In the genomic region with DNA sequence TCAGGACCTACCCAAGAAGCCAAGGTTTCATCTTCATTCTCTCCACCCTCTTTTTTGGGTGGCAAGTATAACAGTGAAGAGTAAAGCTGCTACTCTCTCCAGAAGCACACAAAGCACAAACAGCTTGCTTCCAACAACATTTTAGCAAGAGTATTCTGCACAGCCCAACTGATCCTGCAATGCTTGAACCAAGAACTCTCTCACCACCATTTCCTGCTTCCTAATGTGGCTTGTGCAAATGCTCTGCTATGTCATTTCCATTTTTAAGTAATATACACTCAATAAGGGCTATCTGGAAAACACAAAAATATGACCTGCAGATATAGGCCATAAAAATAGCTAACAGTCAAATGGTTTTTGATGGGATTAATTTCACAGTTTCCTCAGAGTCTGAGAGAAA, we compare ENCODE assay signal across 30 cellular contexts. TPM values are rescaled to one million over a fixed set of nuclear protein-coding genes. Genes with fewer than 3 reads are reported as not detected.
"Had no signal": no experiment of that assay in that cellular context is flagged by ENCODE, and none has a peak within 500 bp of the region (broad histone marks: within the 10 kb centered on the region; RNA-seq: fewer than 3 reads in every experiment).

No MANE protein-coding gene starts in this region.

- H3K27me3 ChIP-seq: gastrocnemius medialis, ovary, sigmoid colon, spleen, tibial nerve, upper lobe of left lung had no signal

- H3K4me3 ChIP-seq: gastrocnemius medialis, lower lobe of right lung, ovary, psoas muscle, sigmoid colon, spleen, thoracic aorta, tibial nerve, upper lobe of left lung had no signal

- H3K9me3 ChIP-seq: gastrocnemius medialis, lower lobe of right lung, ovary, psoas muscle, sigmoid colon, spleen, thoracic aorta, tibial nerve, upper lobe of left lung had no signal

- H3K9me3 Mint-ChIP-seq: dendritic cell treated with granulocyte-macrophage colony-stimulating factor and Interleukin-4, amounts not matched to agents 40 ng/mL and 50 ng/mL, for 4 days; naive thymus-derived CD8-positive, alpha-beta T cell; stimulated activated memory B cell treated with anti-CD40 and anti-IgM and Interleukin-4, amounts not matched to agents 10 μg/mL and 1 μg/mL and 100 μg/mL, for 72 hours had no signal

- H3K27ac Mint-ChIP-seq: dendritic cell treated with granulocyte-macrophage colony-stimulating factor and Interleukin-4, amounts not matched to agents 40 ng/mL and 50 ng/mL, for 4 days; endodermal cell; naive thymus-derived CD8-positive, alpha-beta T cell; nephron progenitor cell; stimulated activated memory B cell treated with anti-CD40 and anti-IgM and Interleukin-4, amounts not matched to agents 10 μg/mL and 1 μg/mL and 100 μg/mL, for 72 hours had no signal

- DNase-seq: effector CD8-positive, alpha-beta T cell; endodermal cell; foreskin fibroblast; gastrocnemius medialis; head of caudate nucleus; left ventricle myocardium superior; lower lobe of right lung; naive thymus-derived CD8-positive, alpha-beta T cell; nephron progenitor cell; occipital lobe; ovary; posterior cingulate gyrus; psoas muscle; right cardiac atrium; sigmoid colon; spleen; stimulated activated CD4-positive, alpha-beta T cell treated with anti-CD3 and anti-CD28 coated beads, Interleukin-4, amount 100 ng/mL, for 4 hours; stimulated activated naive CD8-positive, alpha-beta T cell treated with anti-CD3 and anti-CD28 coated beads, Interleukin-15, Interleukin-2, amounts not matched to agents 100 U/mL and 50 U/mL, for 24 hours; upper lobe of left lung had no signal

- H3K36me3 ChIP-seq: gastrocnemius medialis, lower lobe of right lung, ovary, sigmoid colon, thoracic aorta, upper lobe of left lung had no signal

- H3K4me3 Mint-ChIP-seq: dendritic cell treated with granulocyte-macrophage colony-stimulating factor and Interleukin-4, amounts not matched to agents 40 ng/mL and 50 ng/mL, for 4 days; endodermal cell; naive thymus-derived CD8-positive, alpha-beta T cell; nephron progenitor cell; stimulated activated memory B cell treated with anti-CD40 and anti-IgM and Interleukin-4, amounts not matched to agents 10 μg/mL and 1 μg/mL and 100 μg/mL, for 72 hours had no signal

- H3K27ac ChIP-seq: epithelial cell of prostate, gastrocnemius medialis, lower lobe of right lung, ovary, psoas muscle, sigmoid colon, spleen, thoracic aorta, tibial nerve, upper lobe of left lung had no signal

- H3K27me3 Mint-ChIP-seq: dendritic cell treated with granulocyte-macrophage colony-stimulating factor and Interleukin-4, amounts not matched to agents 40 ng/mL and 50 ng/mL, for 4 days; naive thymus-derived CD8-positive, alpha-beta T cell; stimulated activated memory B cell treated with anti-CD40 and anti-IgM and Interleukin-4, amounts not matched to agents 10 μg/mL and 1 μg/mL and 100 μg/mL, for 72 hours had no signal

- H3K4me1 ChIP-seq: psoas muscle, sigmoid colon had no signal

- ATAC-seq: esophagus mucosa; gastrocnemius medialis; left ventricle myocardium superior; lower lobe of right lung; naive thymus-derived CD8-positive, alpha-beta T cell; psoas muscle; right cardiac atrium; stimulated activated memory B cell treated with anti-CD40 and anti-IgM and Interleukin-4, amounts not matched to agents 10 μg/mL and 1 μg/mL and 100 μg/mL, for 72 hours; stimulated activated naive CD8-positive, alpha-beta T cell treated with anti-CD3 and anti-CD28 coated beads, Interleukin-15, Interleukin-2, amounts not matched to agents 100 U/mL and 50 U/mL, for 24 hours had no signal

RNA-seq across cellular contexts. Expression of a gene that starts 24.1 kb away (rescaled TPM):
- total RNA-seq: glomerular endothelial cell; left ventricle myocardium superior; myocyte; naive thymus-derived CD8-positive, alpha-beta T cell; psoas muscle; right cardiac atrium; sigmoid colon; skeletal muscle tissue; spleen had no signal
- polyA plus RNA-seq: keratinocyte; naive thymus-derived CD8-positive, alpha-beta T cell had no signal

RNA-seq across cellular contexts. Expression of a gene that starts 43.5 kb away (rescaled TPM):
- total RNA-seq: esophagus mucosa; glomerular endothelial cell; left ventricle myocardium superior; mesenteric fat pad; naive thymus-derived CD8-positive, alpha-beta T cell; psoas muscle; right cardiac atrium; sigmoid colon; skeletal muscle tissue; thoracic aorta; tibial nerve had no signal
- polyA plus RNA-seq: keratinocyte, psoas muscle, right cardiac atrium, spleen had no signal
